Comparison of ENCODE assay signal across 12 cellular contexts in the genomic region with DNA sequence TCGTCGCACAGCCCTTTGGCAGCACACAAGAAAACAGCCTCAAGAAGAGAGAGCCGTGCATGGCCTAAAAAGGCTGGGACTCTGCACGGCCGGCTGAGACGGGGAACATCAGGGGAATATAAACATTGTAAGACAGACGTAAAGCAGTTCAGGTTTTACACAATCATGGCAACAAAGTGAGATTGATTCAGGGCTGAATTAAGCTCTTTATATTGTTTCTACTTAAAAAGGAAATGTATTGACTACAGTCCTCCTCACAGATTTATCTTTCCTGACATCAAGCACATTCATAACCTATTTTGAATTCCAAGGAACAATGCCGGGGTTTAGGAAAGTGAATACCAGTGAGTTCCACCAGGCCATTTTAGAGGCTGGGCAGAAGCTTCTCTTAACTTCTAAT. TPM values are rescaled to one million over a fixed set of nuclear protein-coding genes. Genes with fewer than 3 reads are reported as not detected.
DNase-seq lines count a peak whose midpoint lies in the region; ATAC-seq and TF ChIP-seq lines count a peak whose summit lies in the region.
"Had no signal": no experiment of that assay in that cellular context is flagged by ENCODE, and none has a peak within 500 bp of the region (broad histone marks: within the 10 kb centered on the region; RNA-seq: fewer than 3 reads in every experiment).

No MANE protein-coding gene starts in this region.

- H3K9me3 ChIP-seq in T-helper 17 cell (ENCODE audit: control insufficient read depth, low read length, poor library complexity, severe bottlenecking): no peaks in the 10 kb centered on the region
- no peaks in the 10 kb centered on the region for H3K9me3 ChIP-seq in esophagus muscularis mucosa
- no peaks in the 10 kb centered on the region for H3K9me3 ChIP-seq in mesodermal cell (ENCODE audit: control insufficient read depth, low read length)
- no peaks in the 10 kb centered on the region for H3K9me3 ChIP-seq in gastrocnemius medialis

- TF ChIP-seq CTCF in esophagus muscularis mucosa (IDR thresholded peaks at IDR 0.05): no peak
- TF ChIP-seq CTCF in gastrocnemius medialis (IDR thresholded peaks at IDR 0.05 in 4 of 5, conservative IDR thresholded peaks at IDR 0.05 in 1 of 5): no peak

- H3K27ac ChIP-seq in esophagus muscularis mucosa (replicated peaks in 1 of 4) (peak overlapping the region; percentile 91 to 97 (median 96)), mesodermal cell (ENCODE audit: low read depth, low read length, severe bottlenecking) (peak overlapping the region; percentile 63), gastrocnemius medialis (peak overlapping the region; percentile 39 to 78 (median 58))
- H3K27ac ChIP-seq: SK-N-MC had no signal

- DNase-seq in T-helper 17 cell (no peak), esophagus muscularis mucosa (ENCODE audit: extremely low spot score) (no peak), gastrocnemius medialis (no peak), pons (ENCODE audit: low spot score) (no peak), cerebellum (ENCODE audit: low spot score) (no peak), NCI-H2107 (lab: John Stamatoyannopoulos, UW) (no peak), GM19240 (ENCODE audit: insufficient read length, low spot score) (no peak)
- DNase-seq: activated naive CD4-positive, alpha-beta T cell; NCI-H345 had no signal

- peak overlapping the region; percentile 27 for H3K27ac Mint-ChIP-seq in T-helper 17 cell

- peak; percentile 98 for TF ChIP-seq EP300 in esophagus muscularis mucosa (IDR thresholded peaks at IDR 0.05)

- intact Hi-C loops in esophagus muscularis mucosa (cut with DNase I): loop anchor here (10.0 kb wide), 1 partner anchor 61 kb away; no protein-coding TSS in a partner anchor
- intact Hi-C loops in gastrocnemius medialis (cut with DNase I; ENCODE audit: low total_unique reads): no loop called here

- H3K4me1 ChIP-seq in esophagus muscularis mucosa (peaks cover 89 to 99% (median 98%) of the 10 kb centered on the region in 4 donors), mesodermal cell (ENCODE audit: control insufficient read depth, insufficient read depth, low read length, poor library complexity, severe bottlenecking) (peaks cover 41% of the 10 kb centered on the region), gastrocnemius medialis (peaks cover 74 to 78% of the 10 kb centered on the region in 2 donors)

- no peaks in the 10 kb centered on the region for H3K36me3 Mint-ChIP-seq in T-helper 17 cell (ENCODE audit: low read depth)

- in situ Hi-C loops in gastrocnemius medialis (cut with MboI; ENCODE audit: low sequenced_read_pairs in 4 of 4): no loop called here

- H3K36me3 ChIP-seq in esophagus muscularis mucosa: no peaks in the 10 kb centered on the region
- no peaks in the 10 kb centered on the region for H3K36me3 ChIP-seq in mesodermal cell (ENCODE audit: control insufficient read depth, insufficient read depth, low read length)
- no peaks in the 10 kb centered on the region for H3K36me3 ChIP-seq in gastrocnemius medialis

- peaks cover 6% of the 10 kb centered on the region for H3K27me3 Mint-ChIP-seq in T-helper 17 cell

- no peaks in the 10 kb centered on the region for H3K27me3 ChIP-seq in esophagus muscularis mucosa
- H3K27me3 ChIP-seq in gastrocnemius medialis: no peaks in the 10 kb centered on the region

- WGBS in esophagus muscularis mucosa: 45% methylated on average over 8 of the region's 8 CpGs
- WGBS in mesodermal cell (ENCODE audit: insufficient coverage in 2 of 2), 2 experiments: 89 to 94% methylated on average over 6 to 8 of the region's 8 CpGs

- no peak for TF ChIP-seq POLR2A in esophagus muscularis mucosa (IDR thresholded peaks at IDR 0.05; ENCODE audit: low read depth)
- peak in 1 of 2 donors; percentile 5 for TF ChIP-seq POLR2A in gastrocnemius medialis (IDR thresholded peaks at IDR 0.05)

- ATAC-seq in T-helper 17 cell: no peak
- ATAC-seq in gastrocnemius medialis: no peak
- ATAC-seq: K562 had no signal

- H3K4me3 ChIP-seq in esophagus muscularis mucosa (no peak overlapping the region), mesodermal cell (ENCODE audit: extremely low read depth, insufficient read depth, low read length, poor library complexity, severe bottlenecking) (no peak overlapping the region), gastrocnemius medialis (no peak overlapping the region)
- H3K4me3 ChIP-seq: K562, SK-N-MC had no signal

- no peak overlapping the region for H3K4me3 Mint-ChIP-seq in T-helper 17 cell

- H3K4me1 Mint-ChIP-seq in T-helper 17 cell: no peaks in the 10 kb centered on the region

RNA-seq across cellular contexts. Expression of a gene that starts 25.2 kb away (rescaled TPM):
- 1 to 10 TPM; 2.5 to 5.0 TPM for total RNA-seq in T-helper 17 cell
- 1,000 to 10,000 TPM; 1,569 to 2,231 (median 1,854) TPM for total RNA-seq in esophagus muscularis mucosa
- polyA plus RNA-seq in mesodermal cell (2013, experiment 1 of 2): 22.8 TPM
- polyA plus RNA-seq in mesodermal cell (2013, experiment 2 of 2): 20.8 TPM
- 100 to 1,000 TPM; 146 to 331 (median 186) TPM for total RNA-seq in gastrocnemius medialis
- 114 TPM for total RNA-seq in cerebellum

Comparison
In these comparisons a context has a peak if more than half of its experiments do, and no peak if none do; other contexts are left out.
1. RNA of a gene that starts 25.2 kb away (total RNA-seq): 1,569 to 2,231 TPM in esophagus muscularis mucosa, 146 to 331 TPM in gastrocnemius medialis and 114 TPM in cerebellum (single experiment); 2.5 to 5.0 TPM in T-helper 17 cell; every median in the first group is over 10 times any median in the second.
2. Peak in every context shown above with its lines, with median percentiles within 50 percentile points of each other: H3K27ac ChIP-seq.